In genomic region chr17:58593121-58593520, GRCh38 we compare ENCODE assay signal across 30 cellular contexts.
"Had no signal": no experiment of that assay in that cellular context is flagged by ENCODE, and none has a peak within 500 bp of the region (broad histone marks: within the 10 kb centered on the region; RNA-seq: fewer than 3 reads in every experiment).

No MANE protein-coding gene starts in this region.

- H3K36me3 Mint-ChIP-seq: naive B cell; naive thymus-derived CD8-positive, alpha-beta T cell; natural killer cell treated with Interleukin-12 subunit alpha and Interleukin-12 subunit beta and Interleukin-15 and Interleukin-18, amount 100 ng/mL, for 72 hours; neural progenitor cell; stimulated activated memory B cell treated with anti-CD40 and anti-IgM and Interleukin-4, amounts not matched to agents 10 μg/mL and 1 μg/mL and 100 μg/mL, for 72 hours had no signal

- FAIRE-seq: small intestine had no signal

- H3K9me3 Mint-ChIP-seq: naive B cell; naive thymus-derived CD8-positive, alpha-beta T cell; natural killer cell treated with Interleukin-12 subunit alpha and Interleukin-12 subunit beta and Interleukin-15 and Interleukin-18, amount 100 ng/mL, for 72 hours; neural progenitor cell; stimulated activated memory B cell treated with anti-CD40 and anti-IgM and Interleukin-4, amounts not matched to agents 10 μg/mL and 1 μg/mL and 100 μg/mL, for 72 hours; stimulated activated naive CD8-positive, alpha-beta T cell treated with anti-CD3 and anti-CD28 coated beads, Interleukin-15, amount 100 ng/mL, for 72 hours had no signal

- H3K27ac Mint-ChIP-seq: naive B cell; natural killer cell treated with Interleukin-12 subunit alpha and Interleukin-12 subunit beta and Interleukin-15 and Interleukin-18, amount 100 ng/mL, for 72 hours; neural progenitor cell; progenitor cell of endocrine pancreas; stimulated activated memory B cell treated with anti-CD40 and anti-IgM and Interleukin-4, amounts not matched to agents 10 μg/mL and 1 μg/mL and 100 μg/mL, for 72 hours; stimulated activated naive CD8-positive, alpha-beta T cell treated with anti-CD3 and anti-CD28 coated beads, Interleukin-15, amount 100 ng/mL, for 72 hours had no signal

- ATAC-seq: naive thymus-derived CD8-positive, alpha-beta T cell; natural killer cell treated with Interleukin-12 subunit alpha and Interleukin-12 subunit beta and Interleukin-15 and Interleukin-18, amount 100 ng/mL, for 72 hours; psoas muscle; right cardiac atrium; right lobe of liver; stimulated activated memory B cell treated with anti-CD40 and anti-IgM and Interleukin-4, amounts not matched to agents 10 μg/mL and 1 μg/mL and 100 μg/mL, for 72 hours; stimulated activated naive CD8-positive, alpha-beta T cell treated with anti-CD3 and anti-CD28 coated beads, Interleukin-15, amount 100 ng/mL, for 72 hours; stimulated activated naive CD8-positive, alpha-beta T cell treated with anti-CD3 and anti-CD28 coated beads, Interleukin-15, Interleukin-2, amounts not matched to agents 100 U/mL and 50 U/mL, for 24 hours had no signal

- H3K4me3 Mint-ChIP-seq: naive thymus-derived CD8-positive, alpha-beta T cell; natural killer cell treated with Interleukin-12 subunit alpha and Interleukin-12 subunit beta and Interleukin-15 and Interleukin-18, amount 100 ng/mL, for 72 hours; neural progenitor cell; stimulated activated memory B cell treated with anti-CD40 and anti-IgM and Interleukin-4, amounts not matched to agents 10 μg/mL and 1 μg/mL and 100 μg/mL, for 72 hours; stimulated activated naive CD8-positive, alpha-beta T cell treated with anti-CD3 and anti-CD28 coated beads, Interleukin-15, amount 100 ng/mL, for 72 hours had no signal

- DNase-seq: naive B cell; naive thymus-derived CD8-positive, alpha-beta T cell; occipital lobe; ovary; posterior cingulate gyrus; psoas muscle; right cardiac atrium; right lobe of liver; small intestine; stimulated activated CD4-positive, alpha-beta T cell treated with anti-CD3 and anti-CD28 coated beads, Interleukin-15, amount 100 ng/mL, for 24 hours; stimulated activated CD4-positive, alpha-beta T cell treated with anti-CD3 and anti-CD28 coated beads, Interleukin-2, amount 100 ng/mL, for 24 hours; stimulated activated CD4-positive, alpha-beta T cell treated with anti-CD3 and anti-CD28 coated beads, Interleukin-2, amount 100 ng/mL, for 48 hours; stimulated activated CD4-positive, alpha-beta T cell treated with anti-CD3 and anti-CD28 coated beads, Interleukin-4, amount 100 ng/mL, for 4 hours; stimulated activated CD8-positive, alpha-beta memory T cell treated with anti-CD3 and anti-CD28 coated beads, Interleukin-4, amount 100 ng/mL, for 48 hours; stimulated activated naive CD4-positive, alpha-beta T cell; stimulated activated naive CD8-positive, alpha-beta T cell treated with anti-CD3 and anti-CD28 coated beads, Interleukin-15, amount 100 ng/mL, for 72 hours; stimulated activated naive CD8-positive, alpha-beta T cell treated with anti-CD3 and anti-CD28 coated beads, Interleukin-15, Interleukin-2, amounts not matched to agents 100 U/mL and 50 U/mL, for 24 hours; substantia nigra; testis; tibial artery; transverse colon; upper lobe of left lung; uterus had no signal

- H3K4me3 ChIP-seq: neural progenitor cell, ovary, psoas muscle, right lobe of liver, sigmoid colon, suprapubic skin, testis, tibial artery, transverse colon, upper lobe of left lung, uterus had no signal

- H3K4me2 ChIP-seq: neural progenitor cell had no signal

- H3K36me3 ChIP-seq: neural progenitor cell, ovary, right lobe of liver, sigmoid colon, suprapubic skin, tibial artery, transverse colon, upper lobe of left lung, uterus had no signal

- H3K27me3 Mint-ChIP-seq: naive B cell; natural killer cell treated with Interleukin-12 subunit alpha and Interleukin-12 subunit beta and Interleukin-15 and Interleukin-18, amount 100 ng/mL, for 72 hours; progenitor cell of endocrine pancreas; stimulated activated memory B cell treated with anti-CD40 and anti-IgM and Interleukin-4, amounts not matched to agents 10 μg/mL and 1 μg/mL and 100 μg/mL, for 72 hours; stimulated activated naive CD8-positive, alpha-beta T cell treated with anti-CD3 and anti-CD28 coated beads, Interleukin-15, amount 100 ng/mL, for 72 hours had no signal

- H3K4me1 Mint-ChIP-seq: naive B cell; naive thymus-derived CD8-positive, alpha-beta T cell; stimulated activated memory B cell treated with anti-CD40 and anti-IgM and Interleukin-4, amounts not matched to agents 10 μg/mL and 1 μg/mL and 100 μg/mL, for 72 hours; stimulated activated naive CD8-positive, alpha-beta T cell treated with anti-CD3 and anti-CD28 coated beads, Interleukin-15, amount 100 ng/mL, for 72 hours had no signal

- H3K9me3 ChIP-seq: ovary, psoas muscle, right lobe of liver, sigmoid colon, suprapubic skin, testis, tibial artery, transverse colon, upper lobe of left lung, uterus had no signal

- H2AFZ ChIP-seq: neural progenitor cell, parathyroid adenoma had no signal

- H3K27me3 ChIP-seq: neural progenitor cell, ovary, right lobe of liver, sigmoid colon, suprapubic skin, testis, tibial artery, transverse colon, upper lobe of left lung, uterus had no signal

- H3K4me1 ChIP-seq: parathyroid adenoma, psoas muscle, right lobe of liver, sigmoid colon, suprapubic skin, testis, tibial artery, transverse colon, upper lobe of left lung, uterus had no signal

- H3K27ac ChIP-seq: neural progenitor cell, ovary, parathyroid adenoma, psoas muscle, right lobe of liver, sigmoid colon, suprapubic skin, testis, tibial artery, transverse colon, upper lobe of left lung, uterus had no signal

- H3K79me2 ChIP-seq: parathyroid adenoma had no signal
